1 cellular context compared by ENCODE assay signal in the genomic region with DNA sequence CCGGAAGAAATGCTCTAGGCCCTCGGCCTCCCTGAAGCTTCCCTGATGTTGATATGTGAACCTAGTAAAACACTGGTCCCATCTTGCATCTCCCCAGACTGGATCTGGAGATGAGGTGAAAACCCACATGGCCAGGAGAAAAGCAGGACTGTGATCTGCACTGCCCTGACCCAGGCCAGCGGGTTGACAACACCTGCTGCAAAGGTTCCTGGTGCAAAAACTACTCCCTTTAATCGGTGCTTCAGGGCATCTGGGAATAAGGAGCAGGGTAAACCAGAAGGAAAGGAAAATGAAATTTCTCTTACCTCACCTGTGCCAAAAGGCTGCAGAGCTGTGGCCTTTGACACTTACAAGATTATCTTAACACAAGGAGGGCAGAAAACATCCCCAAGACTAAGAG.
TF ChIP-seq lines count a peak whose summit lies in the region.

No MANE protein-coding gene starts in this region.

TF ChIP-seq in H1, 55 proteins besides CTCF, POLR2A, EP300 and RAD21:
- no peak for TF ChIP-seq RXRA (IDR thresholded peaks at IDR 0.05; ENCODE audit: insufficient read depth, low read depth, low read length)
- TF ChIP-seq SUZ12 (IDR thresholded peaks at IDR 0.05; ENCODE audit: low read length) = no peak
- TF ChIP-seq, protein P1, sequence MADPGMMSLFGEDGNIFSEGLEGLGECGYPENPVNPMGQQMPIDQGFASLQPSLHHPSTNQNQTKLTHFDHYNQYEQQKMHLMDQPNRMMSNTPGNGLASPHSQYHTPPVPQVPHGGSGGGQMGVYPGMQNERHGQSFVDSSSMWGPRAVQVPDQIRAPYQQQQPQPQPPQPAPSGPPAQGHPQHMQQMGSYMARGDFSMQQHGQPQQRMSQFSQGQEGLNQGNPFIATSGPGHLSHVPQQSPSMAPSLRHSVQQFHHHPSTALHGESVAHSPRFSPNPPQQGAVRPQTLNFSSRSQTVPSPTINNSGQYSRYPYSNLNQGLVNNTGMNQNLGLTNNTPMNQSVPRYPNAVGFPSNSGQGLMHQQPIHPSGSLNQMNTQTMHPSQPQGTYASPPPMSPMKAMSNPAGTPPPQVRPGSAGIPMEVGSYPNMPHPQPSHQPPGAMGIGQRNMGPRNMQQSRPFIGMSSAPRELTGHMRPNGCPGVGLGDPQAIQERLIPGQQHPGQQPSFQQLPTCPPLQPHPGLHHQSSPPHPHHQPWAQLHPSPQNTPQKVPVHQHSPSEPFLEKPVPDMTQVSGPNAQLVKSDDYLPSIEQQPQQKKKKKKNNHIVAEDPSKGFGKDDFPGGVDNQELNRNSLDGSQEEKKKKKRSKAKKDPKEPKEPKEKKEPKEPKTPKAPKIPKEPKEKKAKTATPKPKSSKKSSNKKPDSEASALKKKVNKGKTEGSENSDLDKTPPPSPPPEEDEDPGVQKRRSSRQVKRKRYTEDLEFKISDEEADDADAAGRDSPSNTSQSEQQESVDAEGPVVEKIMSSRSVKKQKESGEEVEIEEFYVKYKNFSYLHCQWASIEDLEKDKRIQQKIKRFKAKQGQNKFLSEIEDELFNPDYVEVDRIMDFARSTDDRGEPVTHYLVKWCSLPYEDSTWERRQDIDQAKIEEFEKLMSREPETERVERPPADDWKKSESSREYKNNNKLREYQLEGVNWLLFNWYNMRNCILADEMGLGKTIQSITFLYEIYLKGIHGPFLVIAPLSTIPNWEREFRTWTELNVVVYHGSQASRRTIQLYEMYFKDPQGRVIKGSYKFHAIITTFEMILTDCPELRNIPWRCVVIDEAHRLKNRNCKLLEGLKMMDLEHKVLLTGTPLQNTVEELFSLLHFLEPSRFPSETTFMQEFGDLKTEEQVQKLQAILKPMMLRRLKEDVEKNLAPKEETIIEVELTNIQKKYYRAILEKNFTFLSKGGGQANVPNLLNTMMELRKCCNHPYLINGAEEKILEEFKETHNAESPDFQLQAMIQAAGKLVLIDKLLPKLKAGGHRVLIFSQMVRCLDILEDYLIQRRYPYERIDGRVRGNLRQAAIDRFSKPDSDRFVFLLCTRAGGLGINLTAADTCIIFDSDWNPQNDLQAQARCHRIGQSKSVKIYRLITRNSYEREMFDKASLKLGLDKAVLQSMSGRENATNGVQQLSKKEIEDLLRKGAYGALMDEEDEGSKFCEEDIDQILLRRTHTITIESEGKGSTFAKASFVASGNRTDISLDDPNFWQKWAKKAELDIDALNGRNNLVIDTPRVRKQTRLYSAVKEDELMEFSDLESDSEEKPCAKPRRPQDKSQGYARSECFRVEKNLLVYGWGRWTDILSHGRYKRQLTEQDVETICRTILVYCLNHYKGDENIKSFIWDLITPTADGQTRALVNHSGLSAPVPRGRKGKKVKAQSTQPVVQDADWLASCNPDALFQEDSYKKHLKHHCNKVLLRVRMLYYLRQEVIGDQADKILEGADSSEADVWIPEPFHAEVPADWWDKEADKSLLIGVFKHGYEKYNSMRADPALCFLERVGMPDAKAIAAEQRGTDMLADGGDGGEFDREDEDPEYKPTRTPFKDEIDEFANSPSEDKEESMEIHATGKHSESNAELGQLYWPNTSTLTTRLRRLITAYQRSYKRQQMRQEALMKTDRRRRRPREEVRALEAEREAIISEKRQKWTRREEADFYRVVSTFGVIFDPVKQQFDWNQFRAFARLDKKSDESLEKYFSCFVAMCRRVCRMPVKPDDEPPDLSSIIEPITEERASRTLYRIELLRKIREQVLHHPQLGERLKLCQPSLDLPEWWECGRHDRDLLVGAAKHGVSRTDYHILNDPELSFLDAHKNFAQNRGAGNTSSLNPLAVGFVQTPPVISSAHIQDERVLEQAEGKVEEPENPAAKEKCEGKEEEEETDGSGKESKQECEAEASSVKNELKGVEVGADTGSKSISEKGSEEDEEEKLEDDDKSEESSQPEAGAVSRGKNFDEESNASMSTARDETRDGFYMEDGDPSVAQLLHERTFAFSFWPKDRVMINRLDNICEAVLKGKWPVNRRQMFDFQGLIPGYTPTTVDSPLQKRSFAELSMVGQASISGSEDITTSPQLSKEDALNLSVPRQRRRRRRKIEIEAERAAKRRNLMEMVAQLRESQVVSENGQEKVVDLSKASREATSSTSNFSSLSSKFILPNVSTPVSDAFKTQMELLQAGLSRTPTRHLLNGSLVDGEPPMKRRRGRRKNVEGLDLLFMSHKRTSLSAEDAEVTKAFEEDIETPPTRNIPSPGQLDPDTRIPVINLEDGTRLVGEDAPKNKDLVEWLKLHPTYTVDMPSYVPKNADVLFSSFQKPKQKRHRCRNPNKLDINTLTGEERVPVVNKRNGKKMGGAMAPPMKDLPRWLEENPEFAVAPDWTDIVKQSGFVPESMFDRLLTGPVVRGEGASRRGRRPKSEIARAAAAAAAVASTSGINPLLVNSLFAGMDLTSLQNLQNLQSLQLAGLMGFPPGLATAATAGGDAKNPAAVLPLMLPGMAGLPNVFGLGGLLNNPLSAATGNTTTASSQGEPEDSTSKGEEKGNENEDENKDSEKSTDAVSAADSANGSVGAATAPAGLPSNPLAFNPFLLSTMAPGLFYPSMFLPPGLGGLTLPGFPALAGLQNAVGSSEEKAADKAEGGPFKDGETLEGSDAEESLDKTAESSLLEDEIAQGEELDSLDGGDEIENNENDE (IDR thresholded peaks at IDR 0.05; ENCODE audit: insufficient replicate concordance, low read length) = no peak
- no peak for TF ChIP-seq TEAD4 (IDR thresholded peaks at IDR 0.05; ENCODE audit: low read depth, low read length)
- no peak for TF ChIP-seq HDAC2 (IDR thresholded peaks at IDR 0.05; ENCODE audit: borderline replicate concordance in 1 of 2, low read depth in 2 of 2, low read length in 2 of 2)
- no peak for TF ChIP-seq CBX8 (IDR thresholded peaks at IDR 0.05; ENCODE audit: borderline replicate concordance, low read depth, low read length)
TF ChIP-seq in H1: peak in this region for 0.
